In the genomic region with DNA sequence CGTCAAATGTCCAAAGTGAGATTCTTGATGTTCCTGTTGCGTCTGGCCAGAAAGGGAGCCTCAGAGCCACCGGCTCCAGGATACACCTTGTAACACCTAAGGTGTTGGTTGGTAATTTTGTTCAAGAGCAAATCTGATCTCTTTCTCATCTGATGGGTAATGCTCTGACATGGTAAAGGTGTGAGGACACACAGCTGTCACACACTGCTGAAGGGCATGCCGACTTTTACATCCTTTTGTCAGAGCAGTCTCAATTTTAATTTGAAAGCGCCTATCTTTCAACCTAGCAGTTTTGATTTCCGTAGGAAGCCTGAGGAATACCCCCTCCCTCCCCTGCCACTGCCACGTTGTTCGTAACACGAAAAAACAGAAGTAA, we compare ENCODE assay signal across 16 cellular contexts. TPM values are rescaled to one million over a fixed set of nuclear protein-coding genes. Genes with fewer than 3 reads are reported as not detected.
A peak's percentile ranks its signal among the peaks of the same experiment; 100 is the strongest.
DNase-seq lines count a peak whose midpoint lies in the region; ATAC-seq and TF ChIP-seq lines count a peak whose summit lies in the region.
"Had no signal": no experiment of that assay in that cellular context is flagged by ENCODE, and none has a peak within 500 bp of the region (broad histone marks: within the 10 kb centered on the region; RNA-seq: fewer than 3 reads in every experiment).

No MANE protein-coding gene starts in this region.

- no peaks in the 10 kb centered on the region for H3K36me3 Mint-ChIP-seq in activated T-cell treated with anti-CD3 and anti-CD28 coated beads, Interleukin-2, amount 50 U/mL, for 24 hours (ENCODE audit: low read depth)
- peaks cover 3% of the 10 kb centered on the region for H3K36me3 Mint-ChIP-seq in T-cell

- WGBS in esophagus muscularis mucosa, result 74% methylated on average over 9 of the region's 9 CpGs

- no peaks in the 10 kb centered on the region for H3K9me3 Mint-ChIP-seq in activated T-cell treated with anti-CD3 and anti-CD28 coated beads, Interleukin-2, amount 50 U/mL, for 24 hours
- peaks cover 0 to 6% (median 0%) of the 10 kb centered on the region in 3 donors for H3K9me3 Mint-ChIP-seq in T-cell
- peaks cover 0 to 7% of the 10 kb centered on the region in 2 donors for H3K9me3 Mint-ChIP-seq in stimulated activated naive CD8-positive, alpha-beta T cell treated with anti-CD3 and anti-CD28 coated beads, Interleukin-15, amount 100 ng/mL, for 72 hours
- H3K9me3 Mint-ChIP-seq: HFFc6 had no signal

- H3K27ac Mint-ChIP-seq in activated T-cell treated with anti-CD3 and anti-CD28 coated beads, Interleukin-2, amount 50 U/mL, for 24 hours, result no peak overlapping the region
- peak overlapping the region; percentile 11 to 19 for H3K27ac Mint-ChIP-seq in T-cell
- no peak overlapping the region for H3K27ac Mint-ChIP-seq in stimulated activated naive CD8-positive, alpha-beta T cell treated with anti-CD3 and anti-CD28 coated beads, Interleukin-15, amount 100 ng/mL, for 72 hours
- H3K27ac Mint-ChIP-seq: endodermal cell, HFFc6, progenitor cell of endocrine pancreas had no signal

- H3K36me3 ChIP-seq in esophagus muscularis mucosa, result peaks cover 0 to 42% (median 25%) of the 10 kb centered on the region in 4 donors

- no peak for DNase-seq in activated T-cell treated with anti-CD3 and anti-CD28 coated beads, Interleukin-2, amount 50 U/mL, for 24 hours
- DNase-seq in activated T-cell treated with anti-CD3 and anti-CD28 coated beads for 4 hours (no peak), T-cell (no peak), coronary artery (ENCODE audit: low spot score) (no peak), esophagus muscularis mucosa (ENCODE audit: extremely low spot score) (no peak)
- no peak for DNase-seq in stimulated activated naive CD8-positive, alpha-beta T cell treated with anti-CD3 and anti-CD28 coated beads, Interleukin-15, amount 100 ng/mL, for 72 hours
- DNase-seq: caudate nucleus, endodermal cell, HFFc6, NCI-H2081, NCI-H524 treated with DMSO at 0.1 percent for 48 hours had no signal

- no peak for TF ChIP-seq CTCF in coronary artery (IDR thresholded peaks at IDR 0.05)
- no peak for TF ChIP-seq CTCF in esophagus muscularis mucosa (IDR thresholded peaks at IDR 0.05)

- H3K4me3 ChIP-seq in coronary artery (peak overlapping the region; percentile 55), esophagus muscularis mucosa (peak overlapping the region in 2 of 4 donors; percentile 1 to 39)
- H3K4me3 ChIP-seq: smooth muscle cell had no signal

- peaks cover 13 to 41% (median 32%) of the 10 kb centered on the region in 4 donors for H3K4me1 ChIP-seq in esophagus muscularis mucosa

- H3K4me1 Mint-ChIP-seq in activated T-cell treated with anti-CD3 and anti-CD28 coated beads, Interleukin-2, amount 50 U/mL, for 24 hours (ENCODE audit: low read depth), result peaks cover 23% of the 10 kb centered on the region
- peaks cover 15 to 23% (median 21%) of the 10 kb centered on the region in 3 donors for H3K4me1 Mint-ChIP-seq in T-cell
- H3K4me1 Mint-ChIP-seq in stimulated activated naive CD8-positive, alpha-beta T cell treated with anti-CD3 and anti-CD28 coated beads, Interleukin-15, amount 100 ng/mL, for 72 hours, result peaks cover 18% of the 10 kb centered on the region
- H3K4me1 Mint-ChIP-seq: endodermal cell had no signal

- ATAC-seq in T-cell (replicated peaks in 1 of 4) (peak in 3 of 4 experiments; percentile 23 to 55 (median 25)), HG02884 (IDR thresholded peaks at IDR 0.05; ENCODE audit: unreplicated experiment) (no peak), HG02610 (IDR thresholded peaks at IDR 0.05; ENCODE audit: unreplicated experiment) (no peak)
- ATAC-seq in stimulated activated naive CD8-positive, alpha-beta T cell treated with anti-CD3 and anti-CD28 coated beads, Interleukin-15, amount 100 ng/mL, for 72 hours, result peak; percentile 55
- ATAC-seq: SK-N-SH treated with all-trans-retinoic acid at 6 μM for 48 hours had no signal

- peak overlapping the region; percentile 81 for H3K4me3 Mint-ChIP-seq in activated T-cell treated with anti-CD3 and anti-CD28 coated beads, Interleukin-2, amount 50 U/mL, for 24 hours
- peak overlapping the region; percentile 89 to 93 (median 91) for H3K4me3 Mint-ChIP-seq in T-cell
- H3K4me3 Mint-ChIP-seq in stimulated activated naive CD8-positive, alpha-beta T cell treated with anti-CD3 and anti-CD28 coated beads, Interleukin-15, amount 100 ng/mL, for 72 hours, result peak overlapping the region; percentile 84 to 91
- H3K4me3 Mint-ChIP-seq: endodermal cell, HFFc6 had no signal

- H3K9me3 ChIP-seq in esophagus muscularis mucosa, result no peaks in the 10 kb centered on the region

- no peak for TF ChIP-seq EP300 in esophagus muscularis mucosa (IDR thresholded peaks at IDR 0.05)

- POLR2A ChIA-PET in T-cell (lab: Charles Lee), result no interaction called here

- intact Hi-C loops in esophagus muscularis mucosa (cut with DNase I), result no loop called here

- H3K27ac ChIP-seq in coronary artery (peak overlapping the region in 1 of 2 donors; percentile 15), esophagus muscularis mucosa (replicated peaks in 1 of 4) (no peak overlapping the region)

- no peaks in the 10 kb centered on the region for H3K27me3 ChIP-seq in esophagus muscularis mucosa

- CTCF ChIA-PET in T-cell (lab: Charles Lee), result interaction anchor here in 1 of 2 donors (1.1 kb wide), 1 partner anchor 23 kb away, joined by 5 read pairs; no protein-coding TSS in a partner anchor

- H3K27me3 Mint-ChIP-seq in activated T-cell treated with anti-CD3 and anti-CD28 coated beads, Interleukin-2, amount 50 U/mL, for 24 hours, result no peaks in the 10 kb centered on the region
- peaks cover 0 to 1% of the 10 kb centered on the region in 2 donors for H3K27me3 Mint-ChIP-seq in T-cell
- no peaks in the 10 kb centered on the region for H3K27me3 Mint-ChIP-seq in stimulated activated naive CD8-positive, alpha-beta T cell treated with anti-CD3 and anti-CD28 coated beads, Interleukin-15, amount 100 ng/mL, for 72 hours
- H3K27me3 Mint-ChIP-seq: progenitor cell of endocrine pancreas had no signal

- TF ChIP-seq POLR2A in esophagus muscularis mucosa (IDR thresholded peaks at IDR 0.05; ENCODE audit: low read depth), result no peak

RNA-seq across cellular contexts. Expression of a gene that starts 57.5 kb away (rescaled TPM):
- total RNA-seq in T-cell (10 to 100 TPM; 15.4 to 24.0 (median 17.9) TPM), esophagus muscularis mucosa (10 to 100 TPM; 22.9 to 25.3 (median 23.5) TPM)

RNA-seq across cellular contexts. Expression of a gene that starts 58.0 kb away (rescaled TPM):
- 10 to 100 TPM; 31.9 to 38.7 (median 33.8) TPM for total RNA-seq in T-cell
- 10 to 100 TPM; 12.0 to 14.8 (median 14.6) TPM for total RNA-seq in esophagus muscularis mucosa

Comparison
In these comparisons a context has a peak if more than half of its experiments do, and no peak if none do; other contexts are left out.
1. H3K27ac Mint-ChIP-seq: peak in T-cell (2 of 2); none in activated T-cell treated with anti-CD3 and anti-CD28 coated beads, Interleukin-2, amount 50 U/mL, for 24 hours (single experiment) and stimulated activated naive CD8-positive, alpha-beta T cell treated with anti-CD3 and anti-CD28 coated beads, Interleukin-15, amount 100 ng/mL, for 72 hours (0 of 2).
2. ATAC-seq: peak in T-cell (3 of 4) and stimulated activated naive CD8-positive, alpha-beta T cell treated with anti-CD3 and anti-CD28 coated beads, Interleukin-15, amount 100 ng/mL, for 72 hours (single experiment); none in HG02884 (single experiment) and HG02610 (single experiment).
3. Peak in every context shown above with its lines, with median percentiles within 50 percentile points of each other: H3K4me3 Mint-ChIP-seq.